ENCODE assay signal across 19 cellular contexts in the genomic region with DNA sequence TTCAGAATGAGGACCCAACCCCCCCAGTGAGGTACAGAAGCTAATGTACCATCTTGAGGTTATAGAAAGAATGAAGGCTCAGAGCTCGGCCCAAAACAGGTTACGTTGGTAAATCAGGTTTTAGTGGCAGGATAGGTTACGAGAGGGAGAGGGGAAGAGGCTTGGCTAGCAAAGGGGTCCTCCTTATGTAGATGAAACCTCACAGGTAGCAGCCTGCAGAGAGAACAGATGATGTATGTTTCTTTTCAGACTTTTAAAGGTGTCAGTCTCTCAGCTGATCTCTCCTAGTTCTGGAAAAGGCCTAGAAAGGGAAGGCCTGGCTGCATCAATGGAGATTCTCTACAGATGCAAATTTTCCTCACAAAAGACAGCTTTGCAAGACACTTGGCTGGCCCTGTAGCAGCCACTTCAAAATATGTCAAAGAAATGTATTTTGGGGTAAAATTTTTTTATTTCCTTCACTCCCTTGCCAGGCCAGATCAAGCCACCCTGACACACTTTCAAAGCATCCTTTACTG.
"Had no signal": no experiment of that assay in that cellular context is flagged by ENCODE, and none has a peak within 500 bp of the region (broad histone marks: within the 10 kb centered on the region; RNA-seq: fewer than 3 reads in every experiment).

No MANE protein-coding gene starts in this region.

- H3K27me3 Mint-ChIP-seq: naive B cell had no signal

- H3K36me3 ChIP-seq: colonic mucosa, heart left ventricle, left ventricle myocardium inferior, lower lobe of right lung, neutrophil, spleen had no signal

- H3K27ac ChIP-seq: colonic mucosa, heart left ventricle, left ventricle myocardium inferior, lower lobe of right lung, neutrophil, psoas muscle, spleen had no signal

- H3K27me3 ChIP-seq: colonic mucosa, heart left ventricle, neutrophil, spleen had no signal

- H3K4me1 ChIP-seq: colonic mucosa, lower lobe of right lung, psoas muscle, spleen had no signal

- H3K36me3 Mint-ChIP-seq: immature natural killer cell, naive B cell had no signal

- DNase-seq: colonic mucosa; dermis blood vessel endothelial cell; heart left ventricle; hippocampal formation; immature natural killer cell; left ventricle myocardium inferior; lower lobe of right lung; mesenchymal stem cell; naive B cell; psoas muscle; spleen; stimulated activated CD4-positive, alpha-beta T cell treated with anti-CD3 and anti-CD28 coated beads, Interleukin-15, amount 100 ng/mL, for 24 hours; stimulated activated CD4-positive, alpha-beta T cell treated with anti-CD3 and anti-CD28 coated beads, Interleukin-1b, Interleukin-23, amount 100 ng/mL, for 48 hours; stimulated activated CD4-positive, alpha-beta T cell treated with anti-CD3 and anti-CD28 coated beads, Interleukin-4, amount 100 ng/mL, for 4 hours; stimulated activated naive CD4-positive, alpha-beta T cell; trophoblast cell had no signal

- H3K9me3 Mint-ChIP-seq: immature natural killer cell, nephron had no signal

- H3K9me3 ChIP-seq: colonic mucosa, heart left ventricle, left ventricle myocardium inferior, lower lobe of right lung, neutrophil, psoas muscle, spleen had no signal

- H3K4me3 ChIP-seq: colonic mucosa, heart left ventricle, left ventricle myocardium inferior, lower lobe of right lung, psoas muscle, spleen had no signal

- ATAC-seq: heart left ventricle, lower lobe of right lung, psoas muscle, sciatic nerve had no signal

- H3K27ac Mint-ChIP-seq: immature natural killer cell, nephron had no signal

- H3K4me3 Mint-ChIP-seq: immature natural killer cell, naive B cell, nephron had no signal

- H3K4me1 Mint-ChIP-seq: immature natural killer cell, naive B cell, nephron had no signal
